1 cellular context compared by ENCODE assay signal in the genomic region with DNA sequence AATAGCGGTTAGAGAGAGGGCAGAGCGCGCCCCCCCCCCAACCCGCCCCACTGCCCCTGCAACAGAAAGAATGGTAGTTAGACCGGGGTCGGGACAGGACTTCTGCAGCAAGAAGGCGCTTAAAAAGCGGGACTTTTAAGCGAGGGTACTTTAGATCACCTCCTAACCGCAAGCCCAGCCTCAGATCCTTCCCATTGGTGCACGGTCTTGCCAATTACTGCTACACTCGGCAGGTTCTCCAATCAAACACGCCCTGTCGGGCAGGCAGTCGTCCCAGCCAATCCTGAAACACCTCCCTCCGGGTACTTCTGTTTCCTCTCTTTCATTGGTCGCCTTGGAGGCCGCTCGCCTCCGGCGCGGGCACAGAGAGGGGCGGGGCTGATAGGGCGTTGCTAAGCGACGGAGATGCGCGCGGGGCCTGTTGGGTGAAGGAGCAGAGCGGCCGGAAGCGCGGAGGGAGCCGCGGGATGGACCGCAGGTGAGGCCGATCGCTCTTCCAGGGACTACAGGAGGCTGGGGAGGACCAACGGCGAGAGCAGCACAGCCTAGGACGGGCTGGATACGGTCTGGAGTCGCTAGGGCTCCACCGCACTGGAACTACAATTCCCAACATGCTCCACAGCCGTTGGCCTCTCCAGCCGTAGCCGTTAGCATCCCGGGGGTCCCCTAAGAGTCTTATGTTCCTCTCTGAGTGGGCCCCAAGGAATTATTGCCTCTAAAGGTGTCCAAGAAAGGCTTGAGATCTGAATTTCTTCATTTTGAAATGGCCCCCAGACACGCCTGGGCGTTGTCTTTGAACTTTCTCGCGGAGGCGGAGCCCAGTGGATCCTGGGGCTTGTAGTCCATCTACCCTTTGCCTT.
TF ChIP-seq lines count a peak whose summit lies in the region.

TSS of gene PROSER3 (plus strand) at position 428 of the 860 bp plus-strand sequence. CDS start at position 468, 40 bp downstream.

TF ChIP-seq in HEK293, 187 proteins besides CTCF, POLR2A, EP300 and RAD21 (continued from another document and continues in another):
- TF ChIP-seq, protein P1, sequence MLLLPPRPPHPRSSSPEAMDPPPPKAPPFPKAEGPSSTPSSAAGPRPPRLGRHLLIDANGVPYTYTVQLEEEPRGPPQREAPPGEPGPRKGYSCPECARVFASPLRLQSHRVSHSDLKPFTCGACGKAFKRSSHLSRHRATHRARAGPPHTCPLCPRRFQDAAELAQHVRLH (tag by site-specific recombination; IDR thresholded peaks at IDR 0.05): peak; percentile 1
- TF ChIP-seq TCF7L2 (IDR thresholded peaks at IDR 0.05; ENCODE audit: borderline replicate concordance, low read depth, low read length): peak; percentile 80; the same call in 1 of the 2 replicates
- TF ChIP-seq SCRT1 (tag by site-specific recombination; IDR thresholded peaks at IDR 0.05; ENCODE audit: borderline replicate concordance): no peak
- TF ChIP-seq, protein P2, sequence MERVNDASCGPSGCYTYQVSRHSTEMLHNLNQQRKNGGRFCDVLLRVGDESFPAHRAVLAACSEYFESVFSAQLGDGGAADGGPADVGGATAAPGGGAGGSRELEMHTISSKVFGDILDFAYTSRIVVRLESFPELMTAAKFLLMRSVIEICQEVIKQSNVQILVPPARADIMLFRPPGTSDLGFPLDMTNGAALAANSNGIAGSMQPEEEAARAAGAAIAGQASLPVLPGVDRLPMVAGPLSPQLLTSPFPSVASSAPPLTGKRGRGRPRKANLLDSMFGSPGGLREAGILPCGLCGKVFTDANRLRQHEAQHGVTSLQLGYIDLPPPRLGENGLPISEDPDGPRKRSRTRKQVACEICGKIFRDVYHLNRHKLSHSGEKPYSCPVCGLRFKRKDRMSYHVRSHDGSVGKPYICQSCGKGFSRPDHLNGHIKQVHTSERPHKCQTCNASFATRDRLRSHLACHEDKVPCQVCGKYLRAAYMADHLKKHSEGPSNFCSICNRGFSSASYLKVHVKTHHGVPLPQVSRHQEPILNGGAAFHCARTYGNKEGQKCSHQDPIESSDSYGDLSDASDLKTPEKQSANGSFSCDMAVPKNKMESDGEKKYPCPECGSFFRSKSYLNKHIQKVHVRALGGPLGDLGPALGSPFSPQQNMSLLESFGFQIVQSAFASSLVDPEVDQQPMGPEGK (tag by site-specific recombination; IDR thresholded peaks at IDR 0.05): peak; percentile 79
- TF ChIP-seq ZNF202 (tag by site-specific recombination; IDR thresholded peaks at IDR 0.05; ENCODE audit: borderline replicate concordance): no peak
- peak; percentile 95; the same call in 1 of the 2 replicates for TF ChIP-seq ZNF10 (tag by site-specific recombination; IDR thresholded peaks at IDR 0.05)
- TF ChIP-seq ZNF626 (tag by site-specific recombination; IDR thresholded peaks at IDR 0.05): no peak
- TF ChIP-seq ZNF596 (tag by site-specific recombination; IDR thresholded peaks at IDR 0.05): no peak
- no peak for TF ChIP-seq ZNF112 (tag by site-specific recombination; IDR thresholded peaks at IDR 0.05)
- TF ChIP-seq ZNF214 (tag by site-specific recombination; IDR thresholded peaks at IDR 0.05; ENCODE audit: borderline replicate concordance): no peak
- no peak for TF ChIP-seq ZNF707 (tag by site-specific recombination; IDR thresholded peaks at IDR 0.05)
- peak; percentile 79; the same call in 1 of the 2 replicates for TF ChIP-seq YY2 (tag by site-specific recombination; IDR thresholded peaks at IDR 0.05)
- TF ChIP-seq SP7 (tag by site-specific recombination; IDR thresholded peaks at IDR 0.05): peak; percentile 83
- TF ChIP-seq RBAK (tag by site-specific recombination; IDR thresholded peaks at IDR 0.05): no peak
- TF ChIP-seq ZNF280C (tag by site-specific recombination; IDR thresholded peaks at IDR 0.05): no peak
- no peak for TF ChIP-seq ZFP37 (tag by site-specific recombination; IDR thresholded peaks at IDR 0.05)
- no peak for TF ChIP-seq ZNF548 (tag by site-specific recombination; IDR thresholded peaks at IDR 0.05)
- TF ChIP-seq MZF1 (tag by site-specific recombination; IDR thresholded peaks at IDR 0.05; ENCODE audit: borderline replicate concordance): no peak
- no peak for TF ChIP-seq ZNF239 (tag by site-specific recombination; IDR thresholded peaks at IDR 0.05)
- no peak for TF ChIP-seq ZNF266 (tag by site-specific recombination; IDR thresholded peaks at IDR 0.05; ENCODE audit: low read depth)
- peak; percentile 90 for TF ChIP-seq ZNF324 (tag by site-specific recombination; IDR thresholded peaks at IDR 0.05)
- TF ChIP-seq KLF10 (tag by site-specific recombination; IDR thresholded peaks at IDR 0.05): peak; percentile 87
- no peak for TF ChIP-seq ZNF488 (tag by site-specific recombination; IDR thresholded peaks at IDR 0.05)
- no peak for TF ChIP-seq ZNF549 (tag by site-specific recombination; IDR thresholded peaks at IDR 0.05)
- no peak for TF ChIP-seq ZNF585B (tag by site-specific recombination; IDR thresholded peaks at IDR 0.05)
- no peak for TF ChIP-seq ZNF311 (tag by site-specific recombination; IDR thresholded peaks at IDR 0.05; ENCODE audit: borderline replicate concordance)
- no peak for TF ChIP-seq MEIS1 (CRISPR knock-in tag; IDR thresholded peaks at IDR 0.05; ENCODE audit: borderline replicate concordance)
- peak; percentile 100 for TF ChIP-seq KLF8 (tag by site-specific recombination; IDR thresholded peaks at IDR 0.05)
- TF ChIP-seq HOXC10 (CRISPR knock-in tag; IDR thresholded peaks at IDR 0.05): no peak
- TF ChIP-seq ZSCAN23 (tag by site-specific recombination; IDR thresholded peaks at IDR 0.05): 0 out of 2 replicates have a peak, but pooled peaks have one; percentile 55
- TF ChIP-seq ZNF473 (tag by site-specific recombination; IDR thresholded peaks at IDR 0.05): no peak
- TF ChIP-seq, protein P3, sequence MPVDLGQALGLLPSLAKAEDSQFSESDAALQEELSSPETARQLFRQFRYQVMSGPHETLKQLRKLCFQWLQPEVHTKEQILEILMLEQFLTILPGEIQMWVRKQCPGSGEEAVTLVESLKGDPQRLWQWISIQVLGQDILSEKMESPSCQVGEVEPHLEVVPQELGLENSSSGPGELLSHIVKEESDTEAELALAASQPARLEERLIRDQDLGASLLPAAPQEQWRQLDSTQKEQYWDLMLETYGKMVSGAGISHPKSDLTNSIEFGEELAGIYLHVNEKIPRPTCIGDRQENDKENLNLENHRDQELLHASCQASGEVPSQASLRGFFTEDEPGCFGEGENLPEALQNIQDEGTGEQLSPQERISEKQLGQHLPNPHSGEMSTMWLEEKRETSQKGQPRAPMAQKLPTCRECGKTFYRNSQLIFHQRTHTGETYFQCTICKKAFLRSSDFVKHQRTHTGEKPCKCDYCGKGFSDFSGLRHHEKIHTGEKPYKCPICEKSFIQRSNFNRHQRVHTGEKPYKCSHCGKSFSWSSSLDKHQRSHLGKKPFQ (tag by site-specific recombination; IDR thresholded peaks at IDR 0.05): no peak
- TF ChIP-seq ZNF747 (tag by site-specific recombination; IDR thresholded peaks at IDR 0.05): no peak
- peak; percentile 100 for TF ChIP-seq ZNF341 (tag by site-specific recombination; IDR thresholded peaks at IDR 0.05; ENCODE audit: low read depth)
- TF ChIP-seq ZNF175 (tag by site-specific recombination; IDR thresholded peaks at IDR 0.05): no peak
- peak; percentile 33; the same call in 1 of the 2 replicates for TF ChIP-seq ZNF558 (tag by site-specific recombination; IDR thresholded peaks at IDR 0.05)
- TF ChIP-seq TSHZ1 (tag by site-specific recombination; IDR thresholded peaks at IDR 0.05; ENCODE audit: borderline replicate concordance): no peak; the same call in 1 of the 2 replicates
- TF ChIP-seq ZNF132 (tag by site-specific recombination; IDR thresholded peaks at IDR 0.05; ENCODE audit: borderline replicate concordance): no peak
- TF ChIP-seq, protein P4, sequence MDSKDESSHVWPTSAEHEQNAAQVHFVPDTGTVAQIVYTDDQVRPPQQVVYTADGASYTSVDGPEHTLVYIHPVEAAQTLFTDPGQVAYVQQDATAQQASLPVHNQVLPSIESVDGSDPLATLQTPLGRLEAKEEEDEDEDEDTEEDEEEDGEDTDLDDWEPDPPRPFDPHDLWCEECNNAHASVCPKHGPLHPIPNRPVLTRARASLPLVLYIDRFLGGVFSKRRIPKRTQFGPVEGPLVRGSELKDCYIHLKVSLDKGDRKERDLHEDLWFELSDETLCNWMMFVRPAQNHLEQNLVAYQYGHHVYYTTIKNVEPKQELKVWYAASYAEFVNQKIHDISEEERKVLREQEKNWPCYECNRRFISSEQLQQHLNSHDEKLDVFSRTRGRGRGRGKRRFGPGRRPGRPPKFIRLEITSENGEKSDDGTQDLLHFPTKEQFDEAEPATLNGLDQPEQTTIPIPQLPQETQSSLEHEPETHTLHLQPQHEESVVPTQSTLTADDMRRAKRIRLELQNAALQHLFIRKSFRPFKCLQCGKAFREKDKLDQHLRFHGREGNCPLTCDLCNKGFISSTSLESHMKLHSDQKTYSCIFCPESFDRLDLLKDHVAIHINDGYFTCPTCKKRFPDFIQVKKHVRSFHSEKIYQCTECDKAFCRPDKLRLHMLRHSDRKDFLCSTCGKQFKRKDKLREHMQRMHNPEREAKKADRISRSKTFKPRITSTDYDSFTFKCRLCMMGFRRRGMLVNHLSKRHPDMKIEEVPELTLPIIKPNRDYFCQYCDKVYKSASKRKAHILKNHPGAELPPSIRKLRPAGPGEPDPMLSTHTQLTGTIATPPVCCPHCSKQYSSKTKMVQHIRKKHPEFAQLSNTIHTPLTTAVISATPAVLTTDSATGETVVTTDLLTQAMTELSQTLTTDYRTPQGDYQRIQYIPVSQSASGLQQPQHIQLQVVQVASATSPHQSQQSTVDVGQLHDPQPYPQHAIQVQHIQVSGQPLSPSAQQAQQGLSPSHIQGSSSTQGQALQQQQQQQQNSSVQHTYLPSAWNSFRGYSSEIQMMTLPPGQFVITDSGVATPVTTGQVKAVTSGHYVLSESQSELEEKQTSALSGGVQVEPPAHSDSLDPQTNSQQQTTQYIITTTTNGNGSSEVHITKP (tag by site-specific recombination; IDR thresholded peaks at IDR 0.05): peak; percentile 72
- TF ChIP-seq, protein P5, sequence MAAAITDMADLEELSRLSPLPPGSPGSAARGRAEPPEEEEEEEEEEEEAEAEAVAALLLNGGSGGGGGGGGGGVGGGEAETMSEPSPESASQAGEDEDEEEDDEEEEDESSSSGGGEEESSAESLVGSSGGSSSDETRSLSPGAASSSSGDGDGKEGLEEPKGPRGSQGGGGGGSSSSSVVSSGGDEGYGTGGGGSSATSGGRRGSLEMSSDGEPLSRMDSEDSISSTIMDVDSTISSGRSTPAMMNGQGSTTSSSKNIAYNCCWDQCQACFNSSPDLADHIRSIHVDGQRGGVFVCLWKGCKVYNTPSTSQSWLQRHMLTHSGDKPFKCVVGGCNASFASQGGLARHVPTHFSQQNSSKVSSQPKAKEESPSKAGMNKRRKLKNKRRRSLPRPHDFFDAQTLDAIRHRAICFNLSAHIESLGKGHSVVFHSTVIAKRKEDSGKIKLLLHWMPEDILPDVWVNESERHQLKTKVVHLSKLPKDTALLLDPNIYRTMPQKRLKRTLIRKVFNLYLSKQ (tag by site-specific recombination; IDR thresholded peaks at IDR 0.05; ENCODE audit: borderline replicate concordance): no peak
- no peak for TF ChIP-seq ZNF544 (tag by site-specific recombination; IDR thresholded peaks at IDR 0.05)
- TF ChIP-seq ZNF629 (tag by site-specific recombination; IDR thresholded peaks at IDR 0.05): peak; percentile 74
- TF ChIP-seq ZNF645 (tag by site-specific recombination; IDR thresholded peaks at IDR 0.05): peak; percentile 63; the same call in 1 of the 2 replicates
